In genomic region chr19:12788682-12789097, GRCh38 we compare ENCODE assay signal across 8 cellular contexts. TPM values are rescaled to one million over a fixed set of nuclear protein-coding genes. Genes with fewer than 3 reads are reported as not detected.
A peak's percentile ranks its signal among the peaks of the same experiment; 100 is the strongest.
DNase-seq lines count a peak whose midpoint lies in the region; ATAC-seq and TF ChIP-seq lines count a peak whose summit lies in the region.

No MANE protein-coding gene starts in this region.

- no peak for TF ChIP-seq POLR2A in ovary (IDR thresholded peaks at IDR 0.05)

- H3K36me3 ChIP-seq in ovary: no peaks in the 10 kb centered on the region

- no peak for TF ChIP-seq CTCF in ovary (IDR thresholded peaks at IDR 0.05)

- no peaks in the 10 kb centered on the region for H3K27me3 Mint-ChIP-seq in activated naive CD4-positive, alpha-beta T cell treated with anti-CD3 and anti-CD28 coated beads, Interleukin-2, amount 50 U/mL, for 24 hours

- H3K9me3 Mint-ChIP-seq in activated naive CD4-positive, alpha-beta T cell treated with anti-CD3 and anti-CD28 coated beads, Interleukin-2, amount 50 U/mL, for 24 hours: no peaks in the 10 kb centered on the region

- peaks cover 17% of the 10 kb centered on the region for H3K4me1 Mint-ChIP-seq in activated naive CD4-positive, alpha-beta T cell treated with anti-CD3 and anti-CD28 coated beads, Interleukin-2, amount 50 U/mL, for 24 hours

- no peaks in the 10 kb centered on the region for H3K27me3 ChIP-seq in ovary

- H3K4me1 ChIP-seq in ovary (ENCODE audit: insufficient read depth): peaks cover 16% of the 10 kb centered on the region

- peaks cover 2% of the 10 kb centered on the region for H3K36me3 Mint-ChIP-seq in activated naive CD4-positive, alpha-beta T cell treated with anti-CD3 and anti-CD28 coated beads, Interleukin-2, amount 50 U/mL, for 24 hours

- intact Hi-C loops in Right ventricle myocardium inferior (cut with DNase I) (no loop called here), ovary (cut with DNase I) (loop anchor here in 1 of 4 donors (10.0 kb wide), 1 partner anchor 1056 kb away; no protein-coding TSS in a partner anchor)

- peak; percentile 37 for DNase-seq in stimulated activated CD4-positive, alpha-beta T cell treated with anti-CD3 and anti-CD28 coated beads, Interleukin-1b, Interleukin-23, amount 100 ng/mL, for 48 hours
- no peak for DNase-seq in stimulated activated CD4-positive, alpha-beta T cell treated with anti-CD3 and anti-CD28 coated beads, Interleukin-4, amount 100 ng/mL, for 4 hours
- peak; percentile 65 for DNase-seq in NCI-H2171 treated with DMSO at 0.1 percent for 48 hours (lab: John Stamatoyannopoulos, UW)
- DNase-seq in Right ventricle myocardium inferior (ENCODE audit: missing footprints): peak; percentile 92
- peak; percentile 86 to 90 (median 87) for DNase-seq in ovary
- no peak for DNase-seq in DMS114 treated with DMSO at 0.1 percent for 48 hours (lab: John Stamatoyannopoulos, UW; ENCODE audit: unreplicated experiment)

- H3K9me3 ChIP-seq in ovary: no peaks in the 10 kb centered on the region

- H3K27ac ChIP-seq in ovary: peak overlapping the region; percentile 95 to 99

- H3K27ac Mint-ChIP-seq in activated naive CD4-positive, alpha-beta T cell treated with anti-CD3 and anti-CD28 coated beads, Interleukin-2, amount 50 U/mL, for 24 hours: peak overlapping the region; percentile 83

- 1 to 2% (median 2%) methylated on average over 12 of the region's 12 CpGs for WGBS in ovary, 3 donors

- peak overlapping the region; percentile 80 for H3K4me3 ChIP-seq in ovary

- TF ChIP-seq EP300 in ovary (IDR thresholded peaks at IDR 0.05): no peak

- ATAC-seq in Right ventricle myocardium inferior: no peak
- no peak for ATAC-seq in HG02642 (IDR thresholded peaks at IDR 0.05; ENCODE audit: poor library complexity, unreplicated experiment)

- H3K4me3 Mint-ChIP-seq in activated naive CD4-positive, alpha-beta T cell treated with anti-CD3 and anti-CD28 coated beads, Interleukin-2, amount 50 U/mL, for 24 hours: peak overlapping the region; percentile 74

RNA-seq across cellular contexts. Expression of gene JUNB, which starts 2.6 kb away (rescaled TPM):
- 25.0 TPM for total RNA-seq in Right ventricle myocardium inferior
- 1,000 to 10,000 TPM in 2 of 7 donors, 100 to 1,000 TPM in 5; 154 to 3,039 (median 413) TPM for total RNA-seq in ovary
- polyA plus RNA-seq in ovary: 100 to 1,000 TPM in 1 of 2 donors, 1 to 10 TPM in 1; 6.8 to 570 TPM

RNA-seq across cellular contexts. Expression of gene PRDX2, which starts 12.9 kb away (rescaled TPM):
- total RNA-seq in Right ventricle myocardium inferior (692 TPM), ovary (100 to 1,000 TPM; 191 to 321 (median 263) TPM)
- 100 to 1,000 TPM in 1 of 2 donors, 10 to 100 TPM in 1; 98.3 to 237 TPM for polyA plus RNA-seq in ovary

RNA-seq across cellular contexts. Expression of gene THSD8, which starts 13.2 kb away (rescaled TPM):
- total RNA-seq in Right ventricle myocardium inferior (1.7 TPM), ovary (1 to 10 TPM in 5 of 7 donors, under 1 TPM in 1, not detected in 1; 0.71 to 5.4 (median 2.6) TPM)
- polyA plus RNA-seq in ovary: 1 to 10 TPM; 1.4 to 7.2 TPM

RNA-seq across cellular contexts. Expression of gene HOOK2, which starts 13.3 kb away (rescaled TPM):
- 51.6 TPM for total RNA-seq in Right ventricle myocardium inferior
- 10 to 100 TPM; 24.9 to 52.2 (median 27.9) TPM for total RNA-seq in ovary
- 10 to 100 TPM; 12.2 to 23.5 TPM for polyA plus RNA-seq in ovary

RNA-seq across cellular contexts. Expression of gene RNASEH2A, which starts 17.7 kb away (rescaled TPM):
- total RNA-seq in Right ventricle myocardium inferior: 6.3 TPM
- 10 to 100 TPM in 1 of 7 donors, 1 to 10 TPM in 6; 1.2 to 12.2 (median 7.7) TPM for total RNA-seq in ovary
- polyA plus RNA-seq in ovary: 1 to 10 TPM; 1.6 to 8.0 TPM

Comparison
In these comparisons a context has a peak if more than half of its experiments do, and no peak if none do; other contexts are left out.
1. DNase-seq: peak in stimulated activated CD4-positive, alpha-beta T cell treated with anti-CD3 and anti-CD28 coated beads, Interleukin-1b, Interleukin-23, amount 100 ng/mL, for 48 hours (single experiment), NCI-H2171 treated with DMSO at 0.1 percent for 48 hours (single experiment), Right ventricle myocardium inferior (single experiment) and ovary (5 of 5); none in stimulated activated CD4-positive, alpha-beta T cell treated with anti-CD3 and anti-CD28 coated beads, Interleukin-4, amount 100 ng/mL, for 4 hours (0 of 2) and DMS114 treated with DMSO at 0.1 percent for 48 hours (single experiment).